Comparison of ENCODE assay signal across 9 cellular contexts in the genomic region with DNA sequence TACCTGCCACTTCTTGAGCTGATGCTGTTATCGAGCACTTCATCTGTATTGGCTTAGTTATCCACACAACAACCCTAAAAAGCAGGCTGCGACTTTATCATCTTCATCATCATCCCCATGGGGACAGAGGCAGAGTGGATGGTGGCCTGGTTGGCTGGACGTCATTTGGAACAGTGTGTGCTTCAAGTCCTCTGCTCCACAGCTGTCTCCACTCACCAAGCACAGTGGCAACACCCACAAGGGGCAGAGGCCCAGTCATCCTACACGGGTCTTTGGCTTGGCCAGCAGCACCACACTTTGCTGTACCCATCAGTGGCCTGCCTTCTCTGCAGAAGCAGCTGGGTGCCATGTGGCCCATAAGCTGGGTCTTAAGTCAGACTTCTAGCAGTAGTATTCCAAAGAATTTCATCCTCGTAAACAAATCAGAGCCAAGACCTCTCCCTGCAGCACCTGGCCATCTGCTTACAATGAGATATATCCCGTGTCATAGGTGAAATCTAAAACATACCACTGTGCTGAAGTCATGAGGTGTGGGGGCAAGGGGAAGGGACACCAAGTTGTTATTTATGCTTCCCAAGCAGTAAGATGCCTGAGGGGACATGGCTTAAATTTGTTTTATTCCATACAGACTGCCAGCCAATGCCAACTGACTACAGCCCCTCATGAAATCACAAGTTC. TPM values are rescaled to one million over a fixed set of nuclear protein-coding genes. Genes with fewer than 3 reads are reported as not detected.
DNase-seq lines count a peak whose midpoint lies in the region; ATAC-seq and TF ChIP-seq lines count a peak whose summit lies in the region.
"Had no signal": no experiment of that assay in that cellular context is flagged by ENCODE, and none has a peak within 500 bp of the region (broad histone marks: within the 10 kb centered on the region; RNA-seq: fewer than 3 reads in every experiment).

No MANE protein-coding gene starts in this region.

- no peak for TF ChIP-seq POLR2A in testis (IDR thresholded peaks at IDR 0.05)

- H3K9me3 Mint-ChIP-seq in brain, result no peaks in the 10 kb centered on the region
- no peaks in the 10 kb centered on the region for H3K9me3 Mint-ChIP-seq in memory B cell

- ATAC-seq in memory B cell (ENCODE audit: low read depth) (no peak), HG02938 (IDR thresholded peaks at IDR 0.05; ENCODE audit: unreplicated experiment) (no peak)

- H3K27ac ChIP-seq in testis, result peak overlapping the region; percentile 16 to 65

- 45 to 56% methylated on average over 4 to 6 of the region's 6 CpGs for WGBS in testis, 2 donors

- in situ Hi-C loops in KBM-7 (cut with MboI; ENCODE audit: low pct_unique_long_range_greater_than_20kb, low sequenced_read_pairs), result no loop called here

- H3K27me3 Mint-ChIP-seq in brain (no peaks in the 10 kb centered on the region), memory B cell (no peaks in the 10 kb centered on the region)

- no peak overlapping the region for H3K4me3 ChIP-seq in MG63
- no peak overlapping the region for H3K4me3 ChIP-seq in testis

- H3K9me3 ChIP-seq in MG63 (no peaks in the 10 kb centered on the region), testis (no peaks in the 10 kb centered on the region)

- peaks cover 33% of the 10 kb centered on the region for H3K36me3 ChIP-seq in MG63
- no peaks in the 10 kb centered on the region for H3K36me3 ChIP-seq in testis (ENCODE audit: low read depth, missing control alignments)

- H3K36me3 Mint-ChIP-seq in brain (peaks cover 4% of the 10 kb centered on the region), memory B cell (peaks cover 3% of the 10 kb centered on the region)

- H3K4me1 Mint-ChIP-seq in brain (peaks cover 95% of the 10 kb centered on the region), memory B cell (peaks cover 69% of the 10 kb centered on the region)

- TF ChIP-seq CTCF in brain (conservative IDR thresholded peaks at IDR 0.05), result no peak
- TF ChIP-seq CTCF in testis (IDR thresholded peaks at IDR 0.05), result no peak

- H3K27ac Mint-ChIP-seq in brain (peak overlapping the region; percentile 83 to 99 (median 97)), memory B cell (peak overlapping the region; percentile 83)

- intact Hi-C loops in testis (cut with DNase I; ENCODE audit: low total_unique reads), result no loop called here

- DNase-seq in MG63 (peak; percentile 33), memory B cell (ENCODE audit: low spot score in 2 of 2) (no peak), testis (no peak), NCI-H510A (lab: John Stamatoyannopoulos, UW) (no peak), KBM-7 (no peak)
- DNase-seq: activated T-cell treated with anti-CD3 and anti-CD28 coated beads for 4 hours, NCI-H748 treated with DMSO at 0.1 percent for 48 hours had no signal

- peaks cover 88% of the 10 kb centered on the region for H3K4me1 ChIP-seq in testis

- peak overlapping the region; percentile 33 to 80 (median 78) for H3K4me3 Mint-ChIP-seq in brain
- peak overlapping the region; percentile 35 for H3K4me3 Mint-ChIP-seq in memory B cell

- H3K27me3 ChIP-seq in MG63 (no peaks in the 10 kb centered on the region), testis (no peaks in the 10 kb centered on the region)

RNA-seq across cellular contexts. Expression of a gene that starts 47.9 kb away (rescaled TPM):
- total RNA-seq in MG63 (2014; rRNA removed; shearing (Covaris generic); ENCODE audit: low replicate concordance), result not detected in 2 replicates
- polyA plus RNA-seq in brain (ENCODE audit: insufficient read depth, low read depth, low replicate concordance) (not detected), testis (ENCODE audit: insufficient read depth, low read depth, low replicate concordance) (3.6 TPM)
- total RNA-seq in testis, result 1 to 10 TPM; 1.1 to 1.4 TPM

RNA-seq across cellular contexts. Expression of a gene that starts 52.2 kb away (rescaled TPM):
- total RNA-seq in MG63 (2014; rRNA removed; shearing (Covaris generic); ENCODE audit: low replicate concordance), result 9.3 and 16.0 TPM in 2 replicates
- polyA plus RNA-seq in brain (ENCODE audit: insufficient read depth, low read depth, low replicate concordance) (46.0 TPM), testis (ENCODE audit: insufficient read depth, low read depth, low replicate concordance) (59.2 TPM)
- total RNA-seq in testis, result 100 to 1,000 TPM; 106 to 109 TPM
